In genomic region chr4:38667005-38667771, GRCh38 we compare ENCODE assay signal across 7 cellular contexts. TPM values are rescaled to one million over a fixed set of nuclear protein-coding genes. Genes with fewer than 3 reads are reported as not detected.
DNase-seq lines count a peak whose midpoint lies in the region; ATAC-seq, FAIRE-seq and TF ChIP-seq lines count a peak whose summit lies in the region.

No MANE protein-coding gene starts in this region.

- peak overlapping the region; percentile 83 for H3K4me2 ChIP-seq in SK-N-SH

- peaks cover 0 to 3% of the 10 kb centered on the region in 2 experiments for H3K36me3 ChIP-seq in SK-N-SH (replicated peaks in 1 of 2; ENCODE audit: control insufficient read depth in 1 of 2, insufficient read depth in 2 of 2, low read length in 1 of 2)
- H3K36me3 ChIP-seq in heart left ventricle = no peaks in the 10 kb centered on the region

- no peak overlapping the region for H2AFZ ChIP-seq in SK-N-SH (ENCODE audit: low read depth)

- H3K9me3 ChIP-seq in SK-N-SH = no peaks in the 10 kb centered on the region
- no peaks in the 10 kb centered on the region for H3K9me3 ChIP-seq in heart left ventricle

- 1% methylated on average over 9 of the region's 9 CpGs for WGBS in SK-N-SH (ENCODE audit: low lambda C conversion rate)
- WGBS in heart left ventricle, 4 donors = 2 to 3% (median 2%) methylated on average over 9 of the region's 9 CpGs

- POLR2A ChIA-PET in SK-N-SH (lab: Yijun Ruan, JAX) = no interaction called here

- peak overlapping the region; percentile 50 for H3K4me3 ChIP-seq in NB4 (ENCODE audit: low read depth, low read length)
- peak overlapping the region; percentile 85 to 88 for H3K4me3 ChIP-seq in SK-N-SH (ENCODE audit: low read depth in 2 of 2, low read length in 1 of 2)
- H3K4me3 ChIP-seq in heart left ventricle = peak overlapping the region in 11 of 12 donors; percentile 81 to 97 (median 92)

- peak; percentile 44 to 47; a peak in 2 of 4 replicates for TF ChIP-seq EP300 in SK-N-SH (IDR thresholded peaks at IDR 0.05; ENCODE audit: borderline replicate concordance in 1 of 2, low read depth in 1 of 2, low read length in 1 of 2)

- no peak for TF ChIP-seq CTCF in NB4 (IDR thresholded peaks at IDR 0.05; ENCODE audit: low read depth, low read length)
- no peak for TF ChIP-seq CTCF in SK-N-SH (IDR thresholded peaks at IDR 0.05)
- no peak for TF ChIP-seq CTCF in heart left ventricle (IDR thresholded peaks at IDR 0.05)
- no peak for TF ChIP-seq CTCF in omental fat pad (IDR thresholded peaks at IDR 0.05)
- TF ChIP-seq CTCF in D721Med (IDR thresholded peaks at IDR 0.05; ENCODE audit: insufficient read depth, missing control alignments) = no peak

- H3F3A ChIP-seq in SK-N-SH (replicated peaks; ENCODE audit: insufficient read depth) = peaks cover 18% of the 10 kb centered on the region

- H3K27ac ChIP-seq in SK-N-SH (ENCODE audit: low read depth in 2 of 2, low read length in 1 of 2) (peak overlapping the region; percentile 97 to 99), angular gyrus (ENCODE audit: low read depth, low read length) (peak overlapping the region; percentile 82), heart left ventricle (peak overlapping the region; percentile 71 to 100 (median 99))

- FAIRE-seq in GM18507 (lab: Jason Lieb, UNC) = peak; percentile 94
- FAIRE-seq in D721Med (lab: Jason Lieb, UNC) = no peak

- H3K9ac ChIP-seq in SK-N-SH = peak overlapping the region; percentile 97

- no peak for TF ChIP-seq POLR2A in NB4 (IDR thresholded peaks at IDR 0.05; ENCODE audit: extremely low read depth, insufficient read length)
- TF ChIP-seq POLR2A in heart left ventricle (IDR thresholded peaks at IDR 0.05) = peak in 1 of 2 donors; percentile 64

- H3K79me2 ChIP-seq in SK-N-SH (ENCODE audit: insufficient read depth) = peaks cover 91% of the 10 kb centered on the region

- DNase-seq in GM18507 (ENCODE audit: extremely low spot score, insufficient read length, low read depth) = no peak
- DNase-seq in NB4 (ENCODE audit: low read depth) = peak; percentile 98
- DNase-seq in SK-N-SH = peak; percentile 77
- peak in 4 of 5 donors; percentile 82 to 86 (median 82) for DNase-seq in heart left ventricle
- DNase-seq in omental fat pad (ENCODE audit: low spot score) = no peak
- no peak for DNase-seq in D721Med (ENCODE audit: insufficient read length, low spot score)

- H3K4me1 ChIP-seq in SK-N-SH (ENCODE audit: control insufficient read depth in 1 of 2, insufficient read depth in 2 of 2, low read depth in 1 of 2, low read length in 1 of 2) (peaks cover 43 to 54% of the 10 kb centered on the region in 2 experiments), heart left ventricle (peaks cover 8 to 77% (median 61%) of the 10 kb centered on the region in 12 donors)

- H3K27me3 ChIP-seq in SK-N-SH (ENCODE audit: insufficient read depth) (no peaks in the 10 kb centered on the region), heart left ventricle (no peaks in the 10 kb centered on the region)

- H3K9me2 ChIP-seq in SK-N-SH = no peaks in the 10 kb centered on the region

- peaks cover 30% of the 10 kb centered on the region for H4K20me1 ChIP-seq in SK-N-SH (ENCODE audit: insufficient read depth)

- CTCF ChIA-PET in SK-N-SH (lab: Yijun Ruan, JAX) = interaction anchor here (0.6 to 5.2 kb wide), 5 partner anchors 8 to 488 kb away, joined by 3 to 27 read pairs (median 4); no protein-coding TSS in a partner anchor

- TF ChIP-seq RAD21 in SK-N-SH (IDR thresholded peaks at IDR 0.05; ENCODE audit: low read length) = peak; percentile 25

- intact Hi-C loops in heart left ventricle (cut with DNase I) = loop anchor here in 1 of 10 donors (10.0 kb wide), 2 partner anchors 102 to 282 kb away; no protein-coding TSS in a partner anchor

- ATAC-seq in heart left ventricle (peak; percentile 60 to 82 (median 66)), omental fat pad (ENCODE audit: low FRiP score) (peak; percentile 73)

TF ChIP-seq in SK-N-SH, 30 proteins besides CTCF, POLR2A, EP300 and RAD21 (continues in another document):
- peak; percentile 44; the same call in 1 of the 2 replicates for TF ChIP-seq RCOR1 (IDR thresholded peaks at IDR 0.05; ENCODE audit: low read length)
- TF ChIP-seq USF2 (IDR thresholded peaks at IDR 0.05; ENCODE audit: borderline replicate concordance, low read depth, low read length) = no peak
- TF ChIP-seq TAF1 (IDR thresholded peaks at IDR 0.05; ENCODE audit: borderline replicate concordance, low read depth, low read length) = peak; percentile 74
- no peak for TF ChIP-seq GATA2 (CRISPR knock-in tag; IDR thresholded peaks at IDR 0.05)
- TF ChIP-seq IRF3 (IDR thresholded peaks at IDR 0.05; ENCODE audit: low read depth, low read length) = no peak
- TF ChIP-seq MEF2A (IDR thresholded peaks at IDR 0.05; ENCODE audit: borderline replicate concordance, low read depth) = no peak
- peak; percentile 44; the same call in 1 of the 2 replicates for TF ChIP-seq ELF1 (IDR thresholded peaks at IDR 0.05)
- TF ChIP-seq ZBTB33 (IDR thresholded peaks at IDR 0.05; ENCODE audit: borderline replicate concordance, low read depth) = no peak
- TF ChIP-seq JUND (IDR thresholded peaks at IDR 0.05) = peak; percentile 60
- no peak for TF ChIP-seq FOXJ3 (CRISPR knock-in tag; IDR thresholded peaks at IDR 0.05)
- TF ChIP-seq RXRA (IDR thresholded peaks at IDR 0.05; ENCODE audit: borderline replicate concordance, low read depth) = no peak
- peak; percentile 69 for TF ChIP-seq MAX (IDR thresholded peaks at IDR 0.05; ENCODE audit: low read depth)
- no peak for TF ChIP-seq EZH2phosphoT487 (IDR thresholded peaks at IDR 0.05; ENCODE audit: borderline replicate concordance, low read depth)
- TF ChIP-seq FOSL2 (IDR thresholded peaks at IDR 0.05; ENCODE audit: borderline replicate concordance, low read depth) = peak; percentile 62
- TF ChIP-seq GABPA (IDR thresholded peaks at IDR 0.05; ENCODE audit: low read depth) = peak; percentile 41
- TF ChIP-seq, protein P1, sequence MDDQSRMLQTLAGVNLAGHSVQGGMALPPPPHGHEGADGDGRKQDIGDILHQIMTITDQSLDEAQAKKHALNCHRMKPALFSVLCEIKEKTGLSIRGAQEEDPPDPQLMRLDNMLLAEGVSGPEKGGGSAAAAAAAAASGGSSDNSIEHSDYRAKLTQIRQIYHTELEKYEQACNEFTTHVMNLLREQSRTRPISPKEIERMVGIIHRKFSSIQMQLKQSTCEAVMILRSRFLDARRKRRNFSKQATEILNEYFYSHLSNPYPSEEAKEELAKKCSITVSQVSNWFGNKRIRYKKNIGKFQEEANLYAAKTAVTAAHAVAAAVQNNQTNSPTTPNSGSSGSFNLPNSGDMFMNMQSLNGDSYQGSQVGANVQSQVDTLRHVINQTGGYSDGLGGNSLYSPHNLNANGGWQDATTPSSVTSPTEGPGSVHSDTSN (IDR thresholded peaks at IDR 0.05) = peak; percentile 51
- no peak for TF ChIP-seq NRF1 (IDR thresholded peaks at IDR 0.05; ENCODE audit: low read depth, low read length)
- TF ChIP-seq TCF12 (IDR thresholded peaks at IDR 0.05) = peak; percentile 76
- 0 out of 2 replicates have a peak, but pooled peaks have one; percentile 9 for TF ChIP-seq SMC3 (IDR thresholded peaks at IDR 0.05; ENCODE audit: low read depth, low read length)

RNA-seq across cellular contexts. Expression of gene KLF3, which starts 3.2 kb away (rescaled TPM):
- 8.2 and 8.9 TPM in 2 replicates for polyA plus RNA-seq in SK-N-SH (2012; rRNA removed)
- polyA plus RNA-seq in SK-N-SH (2012; cell fraction: cytosol; rRNA removed) = 9.7 and 10.4 TPM in 2 replicates
- polyA plus RNA-seq in SK-N-SH (2012; cell fraction: nucleus; rRNA removed) = 6.0 and 11.1 TPM in 2 replicates
- total RNA-seq in heart left ventricle = 10 to 100 TPM; 17.8 to 36.4 (median 21.1) TPM
- polyA plus RNA-seq in heart left ventricle = 10 to 100 TPM in 1 of 2 donors, 1 to 10 TPM in 1; 7.4 to 16.0 TPM
- total RNA-seq in omental fat pad = 10 to 100 TPM; 40.4 to 64.9 (median 53.8) TPM

Comparison
In these comparisons a context has a peak if more than half of its experiments do, and no peak if none do; other contexts are left out.
1. DNase-seq: peak in NB4 (single experiment), SK-N-SH (single experiment) and heart left ventricle (4 of 5); none in GM18507 (single experiment), omental fat pad (single experiment) and D721Med (single experiment).
2. Peak in every context shown above with its lines, with median percentiles within 50 percentile points of each other: H3K4me3 ChIP-seq and H3K27ac ChIP-seq.